In genomic region chr2:28620801-28621171, GRCh38 we compare ENCODE assay signal across 10 cellular contexts.
A peak's percentile ranks its signal among the peaks of the same experiment; 100 is the strongest.
DNase-seq lines count a peak whose midpoint lies in the region; ATAC-seq and TF ChIP-seq lines count a peak whose summit lies in the region.
"Had no signal": no experiment of that assay in that cellular context is flagged by ENCODE, and none has a peak within 500 bp of the region (broad histone marks: within the 10 kb centered on the region; RNA-seq: fewer than 3 reads in every experiment).

No MANE protein-coding gene starts in this region.

- H3K9me3 ChIP-seq in PC-9 (ENCODE audit: insufficient read depth, low read depth) = no peaks in the 10 kb centered on the region

- no peak for ATAC-seq in effector memory CD8-positive, alpha-beta T cell (replicated peaks)
- no peak for ATAC-seq in HG02759 (IDR thresholded peaks at IDR 0.05; ENCODE audit: unreplicated experiment)

- H3K27ac ChIP-seq in ACC112 (ENCODE audit: low read depth, low read length) (peak overlapping the region; percentile 88), PC-9 (peak overlapping the region; percentile 88)
- H3K27ac ChIP-seq: WERI-Rb-1 had no signal

- H3K27me3 ChIP-seq in ACC112 (ENCODE audit: insufficient read depth, low read length) (no peaks in the 10 kb centered on the region), PC-9 (ENCODE audit: insufficient read depth, low read depth) (no peaks in the 10 kb centered on the region)

- no peaks in the 10 kb centered on the region for H3K9me2 ChIP-seq in PC-9 (ENCODE audit: insufficient read depth)

- peaks cover 35% of the 10 kb centered on the region for H3F3A ChIP-seq in PC-9 (ENCODE audit: insufficient read depth, low read depth)

- TF ChIP-seq CTCF in PC-9 (conservative IDR thresholded peaks at IDR 0.05) (no peak), osteocyte (IDR thresholded peaks at IDR 0.05) (no peak)

- H3K4me1 ChIP-seq in ACC112 (ENCODE audit: control insufficient read depth, insufficient read depth, low read length, unreplicated experiment) = peaks cover 13% of the 10 kb centered on the region
- peaks cover 85% of the 10 kb centered on the region for H3K4me1 ChIP-seq in PC-9 (replicated peaks; ENCODE audit: insufficient read depth)

- intact Hi-C loops in PC-9 (cut with micrococcal nuclease; ENCODE audit: unreplicated experiment) = loop anchor here (1.0 to 2.0 kb wide), 6 partner anchors 10 to 133 kb away; no protein-coding TSS in a partner anchor

- no peaks in the 10 kb centered on the region for H3K9me3 Mint-ChIP-seq in effector memory CD8-positive, alpha-beta T cell
- H3K9me3 Mint-ChIP-seq in osteocyte (ENCODE audit: unreplicated experiment) = no peaks in the 10 kb centered on the region

- H4K20me1 ChIP-seq in PC-9 (ENCODE audit: insufficient read depth) = no peaks in the 10 kb centered on the region

- H3K4me3 Mint-ChIP-seq in effector memory CD8-positive, alpha-beta T cell = peak overlapping the region; percentile 50 to 77
- no peak overlapping the region for H3K4me3 Mint-ChIP-seq in osteocyte (ENCODE audit: unreplicated experiment)

- peaks cover 47 to 68% of the 10 kb centered on the region in 2 donors for H3K4me1 Mint-ChIP-seq in effector memory CD8-positive, alpha-beta T cell (ENCODE audit: low read depth in 2 of 2)
- peaks cover 25% of the 10 kb centered on the region for H3K4me1 Mint-ChIP-seq in osteocyte (ENCODE audit: unreplicated experiment)

- POLR2A ChIA-PET in PC-9 (lab: Charles Lee; ENCODE audit: unreplicated experiment) = interaction anchor here (0.6 to 1.5 kb wide), 5 partner anchors 13 to 510 kb away, joined by 3 to 11 read pairs (median 3); partner anchors contain the start of gene WDR43

- H3K4me2 ChIP-seq in PC-9 = peak overlapping the region; percentile 69

- DNase-seq in PC-9 = no peak
- no peak for DNase-seq in effector memory CD8-positive, alpha-beta T cell
- no peak for DNase-seq in osteocyte (ENCODE audit: extremely low spot score, unreplicated experiment)
- DNase-seq in NCI-H2029 (lab: John Stamatoyannopoulos, UW) = no peak
- no peak for DNase-seq in COR-L47 (lab: John Stamatoyannopoulos, UW)
- no peak for DNase-seq in NCI-H82 treated with DMSO at 0.1 percent for 48 hours (lab: John Stamatoyannopoulos, UW; ENCODE audit: unreplicated experiment)
- DNase-seq: NCI-H1930 had no signal

- peak overlapping the region; percentile 98 to 100 for H3K27ac Mint-ChIP-seq in effector memory CD8-positive, alpha-beta T cell
- peak overlapping the region; percentile 90 for H3K27ac Mint-ChIP-seq in osteocyte (ENCODE audit: unreplicated experiment)

- BruUV-seq in PC-9 (replicated peaks; lab: Mats Ljungman, UMichigan) = no TSS peak

- H3K36me3 ChIP-seq in ACC112 (ENCODE audit: insufficient read depth, low read length) (no peaks in the 10 kb centered on the region), PC-9 (ENCODE audit: low read depth) (no peaks in the 10 kb centered on the region)
- H3K36me3 ChIP-seq: WERI-Rb-1 had no signal

- no peaks in the 10 kb centered on the region for H3K27me3 Mint-ChIP-seq in effector memory CD8-positive, alpha-beta T cell
- no peaks in the 10 kb centered on the region for H3K27me3 Mint-ChIP-seq in osteocyte (ENCODE audit: unreplicated experiment)

- no peaks in the 10 kb centered on the region for H3K79me2 ChIP-seq in ACC112 (ENCODE audit: control insufficient read depth, insufficient read depth, low read length, unreplicated experiment)
- no peaks in the 10 kb centered on the region for H3K79me2 ChIP-seq in PC-9 (ENCODE audit: low read depth)

- H3K4me3 ChIP-seq in ACC112 (ENCODE audit: low read depth, low read length) (no peak overlapping the region), PC-9 (no peak overlapping the region)

- no peak overlapping the region for H2AFZ ChIP-seq in ACC112 (ENCODE audit: low read length, unreplicated experiment)
- H2AFZ ChIP-seq in PC-9 = no peak overlapping the region

- peaks cover 17% of the 10 kb centered on the region for H3K36me3 Mint-ChIP-seq in effector memory CD8-positive, alpha-beta T cell (ENCODE audit: insufficient read depth)
- H3K36me3 Mint-ChIP-seq in osteocyte (ENCODE audit: unreplicated experiment) = no peaks in the 10 kb centered on the region

- CTCF ChIA-PET in PC-9 (lab: Charles Lee) = interaction anchor here (1.0 to 1.3 kb wide), 3 partner anchors 27 to 134 kb away, joined by 3 to 5 read pairs (median 3); no protein-coding TSS in a partner anchor
